1 cellular context compared by ENCODE assay signal in genomic region chr6:43910638-43911353, GRCh38.
TF ChIP-seq lines count a peak whose summit lies in the region.

No MANE protein-coding gene starts in this region.

TF ChIP-seq in K562, 482 proteins besides CTCF, POLR2A, EP300 and RAD21 (continued from another document and continues in another):
- TF ChIP-seq ZBTB11 (CRISPR knock-in tag; IDR thresholded peaks at IDR 0.05) (peak in 1 of 3 experiments; percentile 48; a peak in 1 of 6 replicates), ZNF655 (CRISPR knock-in tag; IDR thresholded peaks at IDR 0.05) (no peak), ZNF253 (CRISPR knock-in tag; conservative IDR thresholded peaks at IDR 0.05) (no peak), ZFX (CRISPR knock-in tag; IDR thresholded peaks at IDR 0.05) (no peak), ZNF3 (CRISPR knock-in tag; IDR thresholded peaks at IDR 0.05) (no peak), CSDE1 (IDR thresholded peaks at IDR 0.05) (no peak), ARNT (IDR thresholded peaks at IDR 0.05) (peak in 1 of 2 experiments; percentile 92; a peak in 2 of 4 replicates), PHB2 (IDR thresholded peaks at IDR 0.05; ENCODE audit: low read depth) (no peak), ESRRA (IDR thresholded peaks at IDR 0.05; ENCODE audit: borderline replicate concordance, low read depth) (peak; percentile 85), PTRF (tag; IDR thresholded peaks at IDR 0.05) (peak; percentile 51), KLF13 (tag; IDR thresholded peaks at IDR 0.05; ENCODE audit: borderline replicate concordance, low read depth) (no peak), HIVEP1 (CRISPR knock-in tag; IDR thresholded peaks at IDR 0.05) (no peak; the same call in 1 of the 2 replicates), IRF9 (tag; IDR thresholded peaks at IDR 0.05) (peak; percentile 90), ZNF143 (CRISPR knock-in tag; IDR thresholded peaks at IDR 0.05) (no peak; the same call in 1 of the 2 replicates), ETV1 (tag; conservative IDR thresholded peaks at IDR 0.05; ENCODE audit: low read depth) (no peak), RB1 (IDR thresholded peaks at IDR 0.05; ENCODE audit: low read depth) (no peak), KAT2B (IDR thresholded peaks at IDR 0.05; ENCODE audit: low read depth, low read length) (no peak), FUS (optimal IDR thresholded peaks at IDR 0.05; ENCODE audit: low read depth, low read length) (no peak), NFIX (CRISPR knock-in tag; IDR thresholded peaks at IDR 0.05; ENCODE audit: low read depth) (peak; percentile 9; the same call in 1 of the 2 replicates), TSC22D4 (tag; IDR thresholded peaks at IDR 0.05) (no peak), ZNF778 (CRISPR knock-in tag; IDR thresholded peaks at IDR 0.05) (no peak), ZNF324 (CRISPR knock-in tag; IDR thresholded peaks at IDR 0.05) (no peak), DACH1 (IDR thresholded peaks at IDR 0.05; ENCODE audit: partially characterized antibody) (no peak), ZNF224 (CRISPR knock-in tag; IDR thresholded peaks at IDR 0.05) (no peak), ELF1 (tag; IDR thresholded peaks at IDR 0.05) (no peak), ZNF717 (CRISPR knock-in tag; IDR thresholded peaks at IDR 0.05) (no peak), NR2F6 (CRISPR knock-in tag; IDR thresholded peaks at IDR 0.05) (peak; percentile 24; the same call in 1 of the 2 replicates), FOXK1 (CRISPR knock-in tag; IDR thresholded peaks at IDR 0.05; ENCODE audit: borderline replicate concordance) (0 out of 2 replicates have a peak, but pooled peaks have one; percentile 21), FOXA3 (CRISPR knock-in tag; conservative IDR thresholded peaks at IDR 0.05 in 1 of 2, IDR thresholded peaks at IDR 0.05 in 1 of 2) (no peak; a peak in 1 of 4 replicates), ZNF23 (CRISPR knock-in tag; IDR thresholded peaks at IDR 0.05) (no peak), CREB1 (IDR thresholded peaks at IDR 0.05) (no peak), CREB1 (CRISPR knock-in tag; IDR thresholded peaks at IDR 0.05) (no peak), SNRNP70 (optimal IDR thresholded peaks at IDR 0.05; ENCODE audit: low read depth, low read length) (no peak), PCBP1 (IDR thresholded peaks at IDR 0.05; ENCODE audit: low read depth, low read length, poor library complexity, severe bottlenecking) (no peak), SMAD1 (IDR thresholded peaks at IDR 0.05; ENCODE audit: low read depth, low read length, partially characterized antibody) (peak; percentile 93), ZBTB8A (IDR thresholded peaks at IDR 0.05; ENCODE audit: partially characterized antibody) (no peak), ZNF766 (CRISPR knock-in tag; conservative IDR thresholded peaks at IDR 0.05) (peak; percentile 95), HNRNPH1 (optimal IDR thresholded peaks at IDR 0.05; ENCODE audit: low read depth, low read length) (no peak), MYNN (IDR thresholded peaks at IDR 0.05) (no peak), MYNN (CRISPR knock-in tag; IDR thresholded peaks at IDR 0.05) (no peak), ZBTB2 (IDR thresholded peaks at IDR 0.05) (no peak), NFE2 (IDR thresholded peaks at IDR 0.05; ENCODE audit: low read depth) (peak; percentile 24; the same call in 1 of the 2 replicates), ZNF445 (CRISPR knock-in tag; IDR thresholded peaks at IDR 0.05; ENCODE audit: low read depth) (no peak), XRCC5 (IDR thresholded peaks at IDR 0.05; ENCODE audit: low read depth, low read length) (no peak), HLTF (IDR thresholded peaks at IDR 0.05) (no peak), KAT8 (IDR thresholded peaks at IDR 0.05; ENCODE audit: low read depth) (no peak), HEY1 (CRISPR knock-in tag; IDR thresholded peaks at IDR 0.05; ENCODE audit: borderline replicate concordance) (no peak), SAP30 (IDR thresholded peaks at IDR 0.05; ENCODE audit: borderline replicate concordance, insufficient read depth, low read depth, low read length, poor library complexity, severe bottlenecking) (no peak), ZNF511 (CRISPR knock-in tag; IDR thresholded peaks at IDR 0.05) (no peak), SMAD4 (CRISPR knock-in tag; conservative IDR thresholded peaks at IDR 0.05) (peak; percentile 88), TFAM (CRISPR knock-in tag; conservative IDR thresholded peaks at IDR 0.05) (no peak), NFRKB (IDR thresholded peaks at IDR 0.05; ENCODE audit: low read depth) (peak; percentile 99), PYGO2 (tag; IDR thresholded peaks at IDR 0.05) (peak; percentile 10; the same call in 1 of the 2 replicates), BCL6 (CRISPR knock-in tag; IDR thresholded peaks at IDR 0.05) (peak; percentile 41; the same call in 1 of the 2 replicates)
- TF ChIP-seq, protein P1, sequence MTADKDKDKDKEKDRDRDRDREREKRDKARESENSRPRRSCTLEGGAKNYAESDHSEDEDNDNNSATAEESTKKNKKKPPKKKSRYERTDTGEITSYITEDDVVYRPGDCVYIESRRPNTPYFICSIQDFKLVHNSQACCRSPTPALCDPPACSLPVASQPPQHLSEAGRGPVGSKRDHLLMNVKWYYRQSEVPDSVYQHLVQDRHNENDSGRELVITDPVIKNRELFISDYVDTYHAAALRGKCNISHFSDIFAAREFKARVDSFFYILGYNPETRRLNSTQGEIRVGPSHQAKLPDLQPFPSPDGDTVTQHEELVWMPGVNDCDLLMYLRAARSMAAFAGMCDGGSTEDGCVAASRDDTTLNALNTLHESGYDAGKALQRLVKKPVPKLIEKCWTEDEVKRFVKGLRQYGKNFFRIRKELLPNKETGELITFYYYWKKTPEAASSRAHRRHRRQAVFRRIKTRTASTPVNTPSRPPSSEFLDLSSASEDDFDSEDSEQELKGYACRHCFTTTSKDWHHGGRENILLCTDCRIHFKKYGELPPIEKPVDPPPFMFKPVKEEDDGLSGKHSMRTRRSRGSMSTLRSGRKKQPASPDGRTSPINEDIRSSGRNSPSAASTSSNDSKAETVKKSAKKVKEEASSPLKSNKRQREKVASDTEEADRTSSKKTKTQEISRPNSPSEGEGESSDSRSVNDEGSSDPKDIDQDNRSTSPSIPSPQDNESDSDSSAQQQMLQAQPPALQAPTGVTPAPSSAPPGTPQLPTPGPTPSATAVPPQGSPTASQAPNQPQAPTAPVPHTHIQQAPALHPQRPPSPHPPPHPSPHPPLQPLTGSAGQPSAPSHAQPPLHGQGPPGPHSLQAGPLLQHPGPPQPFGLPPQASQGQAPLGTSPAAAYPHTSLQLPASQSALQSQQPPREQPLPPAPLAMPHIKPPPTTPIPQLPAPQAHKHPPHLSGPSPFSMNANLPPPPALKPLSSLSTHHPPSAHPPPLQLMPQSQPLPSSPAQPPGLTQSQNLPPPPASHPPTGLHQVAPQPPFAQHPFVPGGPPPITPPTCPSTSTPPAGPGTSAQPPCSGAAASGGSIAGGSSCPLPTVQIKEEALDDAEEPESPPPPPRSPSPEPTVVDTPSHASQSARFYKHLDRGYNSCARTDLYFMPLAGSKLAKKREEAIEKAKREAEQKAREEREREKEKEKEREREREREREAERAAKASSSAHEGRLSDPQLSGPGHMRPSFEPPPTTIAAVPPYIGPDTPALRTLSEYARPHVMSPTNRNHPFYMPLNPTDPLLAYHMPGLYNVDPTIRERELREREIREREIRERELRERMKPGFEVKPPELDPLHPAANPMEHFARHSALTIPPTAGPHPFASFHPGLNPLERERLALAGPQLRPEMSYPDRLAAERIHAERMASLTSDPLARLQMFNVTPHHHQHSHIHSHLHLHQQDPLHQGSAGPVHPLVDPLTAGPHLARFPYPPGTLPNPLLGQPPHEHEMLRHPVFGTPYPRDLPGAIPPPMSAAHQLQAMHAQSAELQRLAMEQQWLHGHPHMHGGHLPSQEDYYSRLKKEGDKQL (CRISPR knock-in tag; IDR thresholded peaks at IDR 0.05; ENCODE audit: borderline replicate concordance): no peak
- TF ChIP-seq, protein P2, sequence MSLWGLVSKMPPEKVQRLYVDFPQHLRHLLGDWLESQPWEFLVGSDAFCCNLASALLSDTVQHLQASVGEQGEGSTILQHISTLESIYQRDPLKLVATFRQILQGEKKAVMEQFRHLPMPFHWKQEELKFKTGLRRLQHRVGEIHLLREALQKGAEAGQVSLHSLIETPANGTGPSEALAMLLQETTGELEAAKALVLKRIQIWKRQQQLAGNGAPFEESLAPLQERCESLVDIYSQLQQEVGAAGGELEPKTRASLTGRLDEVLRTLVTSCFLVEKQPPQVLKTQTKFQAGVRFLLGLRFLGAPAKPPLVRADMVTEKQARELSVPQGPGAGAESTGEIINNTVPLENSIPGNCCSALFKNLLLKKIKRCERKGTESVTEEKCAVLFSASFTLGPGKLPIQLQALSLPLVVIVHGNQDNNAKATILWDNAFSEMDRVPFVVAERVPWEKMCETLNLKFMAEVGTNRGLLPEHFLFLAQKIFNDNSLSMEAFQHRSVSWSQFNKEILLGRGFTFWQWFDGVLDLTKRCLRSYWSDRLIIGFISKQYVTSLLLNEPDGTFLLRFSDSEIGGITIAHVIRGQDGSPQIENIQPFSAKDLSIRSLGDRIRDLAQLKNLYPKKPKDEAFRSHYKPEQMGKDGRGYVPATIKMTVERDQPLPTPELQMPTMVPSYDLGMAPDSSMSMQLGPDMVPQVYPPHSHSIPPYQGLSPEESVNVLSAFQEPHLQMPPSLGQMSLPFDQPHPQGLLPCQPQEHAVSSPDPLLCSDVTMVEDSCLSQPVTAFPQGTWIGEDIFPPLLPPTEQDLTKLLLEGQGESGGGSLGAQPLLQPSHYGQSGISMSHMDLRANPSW (CRISPR knock-in tag; IDR thresholded peaks at IDR 0.05): no peak
- TF ChIP-seq, protein P3, sequence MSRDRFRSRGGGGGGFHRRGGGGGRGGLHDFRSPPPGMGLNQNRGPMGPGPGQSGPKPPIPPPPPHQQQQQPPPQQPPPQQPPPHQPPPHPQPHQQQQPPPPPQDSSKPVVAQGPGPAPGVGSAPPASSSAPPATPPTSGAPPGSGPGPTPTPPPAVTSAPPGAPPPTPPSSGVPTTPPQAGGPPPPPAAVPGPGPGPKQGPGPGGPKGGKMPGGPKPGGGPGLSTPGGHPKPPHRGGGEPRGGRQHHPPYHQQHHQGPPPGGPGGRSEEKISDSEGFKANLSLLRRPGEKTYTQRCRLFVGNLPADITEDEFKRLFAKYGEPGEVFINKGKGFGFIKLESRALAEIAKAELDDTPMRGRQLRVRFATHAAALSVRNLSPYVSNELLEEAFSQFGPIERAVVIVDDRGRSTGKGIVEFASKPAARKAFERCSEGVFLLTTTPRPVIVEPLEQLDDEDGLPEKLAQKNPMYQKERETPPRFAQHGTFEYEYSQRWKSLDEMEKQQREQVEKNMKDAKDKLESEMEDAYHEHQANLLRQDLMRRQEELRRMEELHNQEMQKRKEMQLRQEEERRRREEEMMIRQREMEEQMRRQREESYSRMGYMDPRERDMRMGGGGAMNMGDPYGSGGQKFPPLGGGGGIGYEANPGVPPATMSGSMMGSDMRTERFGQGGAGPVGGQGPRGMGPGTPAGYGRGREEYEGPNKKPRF (IDR thresholded peaks at IDR 0.05; ENCODE audit: low read depth, low read length): no peak
